ENCODE assay signal across 21 cellular contexts in genomic region chr2:119691189-119691588, GRCh38. TPM values are rescaled to one million over a fixed set of nuclear protein-coding genes. Genes with fewer than 3 reads are reported as not detected.
"Had no signal": no experiment of that assay in that cellular context is flagged by ENCODE, and none has a peak within 500 bp of the region (broad histone marks: within the 10 kb centered on the region; RNA-seq: fewer than 3 reads in every experiment).

No MANE protein-coding gene starts in this region.

- H3K27ac Mint-ChIP-seq: activated naive CD8-positive, alpha-beta T cell; immature natural killer cell; natural killer cell; progenitor cell of endocrine pancreas; stimulated activated effector memory CD8-positive, alpha-beta T cell treated with anti-CD3 and anti-CD28 coated beads, Interleukin-12 subunit alpha, Interleukin-12 subunit beta, amount 100 ng/mL, for 72 hours; stimulated activated naive CD8-positive, alpha-beta T cell treated with anti-CD3 and anti-CD28 coated beads, Interleukin-15, amount 100 ng/mL, for 72 hours; T-cell; T-helper 2 cell treated with Interferon-gamma antibody and Interleukin-4, amounts not matched to agents 5 μg/mL and 100 μg/mL, for 36 hours had no signal

- ATAC-seq: left lobe of liver; natural killer cell; stimulated activated effector memory CD8-positive, alpha-beta T cell treated with anti-CD3 and anti-CD28 coated beads, Interleukin-12 subunit alpha, Interleukin-12 subunit beta, amount 100 ng/mL, for 72 hours; stimulated activated naive CD8-positive, alpha-beta T cell treated with anti-CD3 and anti-CD28 coated beads, Interleukin-15, amount 100 ng/mL, for 72 hours; T-cell had no signal

- H3K4me1 ChIP-seq: ascending aorta, suprapubic skin had no signal

- H3K4me1 Mint-ChIP-seq: natural killer cell had no signal

- H3K36me3 Mint-ChIP-seq: natural killer cell had no signal

- H3K27ac ChIP-seq: adrenal gland, ascending aorta, coronary artery, skin epidermis, suprapubic skin, tibial nerve, VCaP had no signal

- H3K27me3 ChIP-seq: adrenal gland, ascending aorta, suprapubic skin had no signal

- H3K27me3 Mint-ChIP-seq: activated naive CD8-positive, alpha-beta T cell; progenitor cell of endocrine pancreas; stimulated activated naive CD8-positive, alpha-beta T cell treated with anti-CD3 and anti-CD28 coated beads, Interleukin-15, amount 100 ng/mL, for 72 hours; T-cell had no signal

- H3K4me3 Mint-ChIP-seq: activated naive CD8-positive, alpha-beta T cell; immature natural killer cell; natural killer cell; stimulated activated effector memory CD8-positive, alpha-beta T cell treated with anti-CD3 and anti-CD28 coated beads, Interleukin-12 subunit alpha, Interleukin-12 subunit beta, amount 100 ng/mL, for 72 hours; stimulated activated naive CD8-positive, alpha-beta T cell treated with anti-CD3 and anti-CD28 coated beads, Interleukin-15, amount 100 ng/mL, for 72 hours; T-cell; T-helper 2 cell treated with Interferon-gamma antibody and Interleukin-4, amounts not matched to agents 5 μg/mL and 100 μg/mL, for 36 hours had no signal

- H3K9me3 ChIP-seq: adrenal gland, ascending aorta, suprapubic skin, tibial nerve had no signal

- H3K9me3 Mint-ChIP-seq: immature natural killer cell; natural killer cell; stimulated activated effector memory CD8-positive, alpha-beta T cell treated with anti-CD3 and anti-CD28 coated beads, Interleukin-12 subunit alpha, Interleukin-12 subunit beta, amount 100 ng/mL, for 72 hours; stimulated activated naive CD8-positive, alpha-beta T cell treated with anti-CD3 and anti-CD28 coated beads, Interleukin-15, amount 100 ng/mL, for 72 hours; T-cell; T-helper 2 cell treated with Interferon-gamma antibody and Interleukin-4, amounts not matched to agents 5 μg/mL and 100 μg/mL, for 36 hours had no signal

- H3K4me3 ChIP-seq: adrenal gland, ascending aorta, coronary artery, skin epidermis, suprapubic skin, tibial nerve had no signal

- H3K36me3 ChIP-seq: adrenal gland had no signal

- DNase-seq: activated CD4-positive, CD25-positive, alpha-beta regulatory T cell treated with anti-CD3 and anti-CD28 coated beads, Interleukin-2, amount 50 U/mL, for 72 hours; activated naive CD4-positive, alpha-beta T cell; activated T-cell treated with anti-CD3 and anti-CD28 coated beads, Interleukin-2, amount 50 U/mL, for 1 hour; adrenal gland; immature natural killer cell; midbrain; natural killer cell; stimulated activated CD4-positive, alpha-beta T cell treated with anti-CD3 and anti-CD28 coated beads, Interleukin-2, amount 100 ng/mL, for 24 hours; stimulated activated naive CD8-positive, alpha-beta T cell treated with anti-CD3 and anti-CD28 coated beads, Interleukin-15, amount 100 ng/mL, for 72 hours; T-cell had no signal

RNA-seq across cellular contexts. Expression of gene TMEM177, which starts 12.2 kb away (rescaled TPM):
- total RNA-seq: ascending aorta had no signal
